8 cellular contexts compared by ENCODE assay signal in genomic region chr1:27526569-27527222, GRCh38. TPM values are rescaled to one million over a fixed set of nuclear protein-coding genes. Genes with fewer than 3 reads are reported as not detected.
A peak's percentile ranks its signal among the peaks of the same experiment; 100 is the strongest.
DNase-seq lines count a peak whose midpoint lies in the region; ATAC-seq lines count a peak whose summit lies in the region.

No MANE protein-coding gene starts in this region.

- peak overlapping the region; percentile 27 to 41 for H3K4me3 ChIP-seq in neuronal stem cell (ENCODE audit: low read length in 2 of 2)

- H4K8ac ChIP-seq in neuronal stem cell (ENCODE audit: low read depth, low read length): no peak overlapping the region

- peak overlapping the region; percentile 92 for H3K18ac ChIP-seq in neuronal stem cell (ENCODE audit: low read length)

- H2BK120ac ChIP-seq in neuronal stem cell (ENCODE audit: low read depth, low read length): peak overlapping the region; percentile 84

- peak overlapping the region; percentile 100 for H2AK5ac ChIP-seq in neuronal stem cell (ENCODE audit: low read depth, low read length)

- H3K27me3 ChIP-seq in neuronal stem cell (ENCODE audit: control insufficient read depth in 3 of 3, insufficient read depth in 3 of 3, low read depth in 1 of 3, low read length in 3 of 3): no peaks in the 10 kb centered on the region

- peak overlapping the region; percentile 99 for H2BK15ac ChIP-seq in neuronal stem cell (ENCODE audit: low read length)

- WGBS in neuronal stem cell (ENCODE audit: extremely low coverage in 2 of 2, insufficient read length in 2 of 2, insufficient replicate concordance in 1 of 2), 2 donors: no CpG with 5 or more reads among the region's 10 CpGs

- no peak overlapping the region for H2BK12ac ChIP-seq in neuronal stem cell (ENCODE audit: low read length)

- peak overlapping the region; percentile 96 for H3K4me2 ChIP-seq in neuronal stem cell (ENCODE audit: insufficient read depth, low read length, poor library complexity, severe bottlenecking)

- H4K91ac ChIP-seq in neuronal stem cell (ENCODE audit: low read depth, low read length, poor library complexity): no peak overlapping the region

- no peaks in the 10 kb centered on the region for H3K36me3 ChIP-seq in ES-I3 (ENCODE audit: insufficient read depth, low read length)
- no peaks in the 10 kb centered on the region for H3K36me3 ChIP-seq in neuronal stem cell (replicated peaks in 1 of 2; ENCODE audit: control insufficient read depth in 2 of 2, insufficient read depth in 2 of 2, low read length in 2 of 2)

- no peak overlapping the region for H3K14ac ChIP-seq in neuronal stem cell (ENCODE audit: low read length)

- H3K27ac ChIP-seq in neuronal stem cell (replicated peaks; ENCODE audit: low read length): peak overlapping the region; percentile 59

- H3K9ac ChIP-seq in ES-I3 (ENCODE audit: low read depth, low read length) (peak overlapping the region; percentile 68; the same call in 1 of the 2 replicates), neuronal stem cell (ENCODE audit: low read depth, low read length, poor library complexity) (peak overlapping the region; percentile 70)

- H3K23ac ChIP-seq in neuronal stem cell (ENCODE audit: low read depth, low read length, poor library complexity): no peak overlapping the region

- peak overlapping the region; percentile 71 for H2AFZ ChIP-seq in neuronal stem cell (ENCODE audit: low read length)

- H3K4ac ChIP-seq in neuronal stem cell (ENCODE audit: low read length): no peak overlapping the region

- no peak for ATAC-seq in GM19324 (IDR thresholded peaks at IDR 0.05; ENCODE audit: low FRiP score, unreplicated experiment)
- no peak for ATAC-seq in HG02973 (IDR thresholded peaks at IDR 0.05; ENCODE audit: unreplicated experiment)
- ATAC-seq in GM21786 (IDR thresholded peaks at IDR 0.05; ENCODE audit: unreplicated experiment): no peak

- DNase-seq in NCI-H146 (lab: John Stamatoyannopoulos, UW) (peak; percentile 62), cerebellar cortex (ENCODE audit: low spot score) (peak; percentile 39), neuronal stem cell (ENCODE audit: low spot score) (no peak)
- no peak for DNase-seq in stimulated activated CD4-positive, alpha-beta T cell treated with anti-CD3 and anti-CD28 coated beads, Interleukin-4, amount 100 ng/mL, for 1 hour

- H3K4me1 ChIP-seq in ES-I3 (ENCODE audit: insufficient read depth, low read length) (peaks cover 47% of the 10 kb centered on the region), neuronal stem cell (ENCODE audit: control insufficient read depth in 2 of 2, insufficient read depth in 1 of 2, low read depth in 1 of 2, low read length in 2 of 2) (peaks cover 53 to 76% of the 10 kb centered on the region in 2 donors)

- no peaks in the 10 kb centered on the region for H3K79me1 ChIP-seq in neuronal stem cell (ENCODE audit: low read depth, low read length)

- H2BK5ac ChIP-seq in neuronal stem cell (ENCODE audit: low read length): peak overlapping the region; percentile 90

- H3K9me3 ChIP-seq in ES-I3 (ENCODE audit: control insufficient read depth, insufficient read depth, low read length) (no peaks in the 10 kb centered on the region), neuronal stem cell (replicated peaks in 1 of 2; ENCODE audit: control insufficient read depth in 2 of 2, insufficient read depth in 1 of 2, low read depth in 1 of 2, low read length in 2 of 2) (no peaks in the 10 kb centered on the region)

RNA-seq across cellular contexts. Expression of gene WASF2, which starts 36.7 kb away (rescaled TPM):
- 44.1 TPM for polyA plus RNA-seq in neuronal stem cell (2013, experiment 1 of 2)
- 45.8 TPM for polyA plus RNA-seq in neuronal stem cell (2013, experiment 2 of 2)

Comparison
In these comparisons a context has a peak if more than half of its experiments do, and no peak if none do; other contexts are left out.
1. DNase-seq: peak in NCI-H146 (single experiment) and cerebellar cortex (single experiment); none in neuronal stem cell (single experiment) and stimulated activated CD4-positive, alpha-beta T cell treated with anti-CD3 and anti-CD28 coated beads, Interleukin-4, amount 100 ng/mL, for 1 hour (single experiment).